14 cellular contexts compared by ENCODE assay signal in the genomic region with DNA sequence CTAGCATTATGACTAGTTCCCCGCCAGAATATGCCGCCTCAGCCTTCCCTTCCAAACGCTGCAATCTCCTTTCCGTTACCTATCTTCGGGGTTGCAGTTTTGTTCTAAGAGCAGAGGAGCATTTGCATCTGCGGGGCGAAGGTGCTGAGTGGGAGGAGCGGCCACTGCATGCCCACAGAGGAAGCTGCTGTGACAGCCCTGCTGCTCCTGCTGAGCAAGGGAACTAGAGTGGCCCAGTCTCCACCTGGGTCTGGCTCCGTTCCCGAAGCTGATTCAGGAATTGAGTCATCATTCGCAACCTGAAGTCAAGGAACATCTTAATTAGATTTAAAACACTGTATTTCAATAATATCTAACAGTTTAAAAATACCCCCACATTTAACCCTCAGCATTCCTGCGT.
DNase-seq lines count a peak whose midpoint lies in the region; ATAC-seq, FAIRE-seq and TF ChIP-seq lines count a peak whose summit lies in the region.
"Had no signal": no experiment of that assay in that cellular context is flagged by ENCODE, and none has a peak within 500 bp of the region (broad histone marks: within the 10 kb centered on the region; RNA-seq: fewer than 3 reads in every experiment).

No MANE protein-coding gene starts in this region.

- H4K20me1 ChIP-seq in astrocyte (ENCODE audit: insufficient read depth, low read length), result no peaks in the 10 kb centered on the region

- peaks cover 38% of the 10 kb centered on the region for H3K4me1 ChIP-seq in astrocyte (ENCODE audit: insufficient read depth, low read length)
- peaks cover 0 to 2% of the 10 kb centered on the region in 2 donors for H3K4me1 ChIP-seq in small intestine (ENCODE audit: control insufficient read depth in 2 of 2, insufficient read depth in 1 of 2, low read depth in 1 of 2, low read length in 1 of 2)

- H3K4me3 ChIP-seq in astrocyte (ENCODE audit: insufficient read depth, low read depth, low read length) (no peak overlapping the region), small intestine (ENCODE audit: low read depth in 1 of 2, low read length in 2 of 2) (no peak overlapping the region)
- H3K4me3 ChIP-seq: GM12878 had no signal

- no peaks in the 10 kb centered on the region for H3K9me3 Mint-ChIP-seq in astrocyte (ENCODE audit: unreplicated experiment)
- H3K9me3 Mint-ChIP-seq in activated CD8-positive, alpha-beta memory T cell treated with anti-CD3 and anti-CD28 coated beads, Interleukin-2, amount 10 ng/mL, durations not matched to agents 7 days and 5 days (ENCODE audit: low read depth), result no peaks in the 10 kb centered on the region
- H3K9me3 Mint-ChIP-seq: activated naive CD4-positive, alpha-beta T cell treated with anti-CD3 and anti-CD28 coated beads, Interleukin-2, amount 50 U/mL, for 24 hours had no signal

- FAIRE-seq in astrocyte (lab: Jason Lieb, UNC), result no peak
- FAIRE-seq in small intestine (lab: Jason Lieb, UNC), result no peak
- FAIRE-seq: GM12878 had no signal

- peak overlapping the region; percentile 53 for H3K4me2 ChIP-seq in astrocyte (ENCODE audit: low read length)

- no peak for ATAC-seq in GM19023 (IDR thresholded peaks at IDR 0.05; ENCODE audit: unreplicated experiment)
- no peak for ATAC-seq in activated CD8-positive, alpha-beta memory T cell treated with anti-CD3 and anti-CD28 coated beads, Interleukin-2, amount 10 ng/mL, durations not matched to agents 7 days and 5 days
- ATAC-seq: activated CD8-positive, alpha-beta T cell treated with anti-CD3 and anti-CD28 coated beads, Interleukin-2, amount 10 ng/mL, durations not matched to agents 7 days and 5 days; GM12878 had no signal

- peak overlapping the region; percentile 4 for H3K4me3 Mint-ChIP-seq in astrocyte (ENCODE audit: unreplicated experiment)
- no peak overlapping the region for H3K4me3 Mint-ChIP-seq in activated CD8-positive, alpha-beta memory T cell treated with anti-CD3 and anti-CD28 coated beads, Interleukin-2, amount 10 ng/mL, durations not matched to agents 7 days and 5 days
- H3K4me3 Mint-ChIP-seq: activated CD8-positive, alpha-beta T cell treated with anti-CD3 and anti-CD28 coated beads, Interleukin-2, amount 10 ng/mL, durations not matched to agents 7 days and 5 days; activated naive CD4-positive, alpha-beta T cell treated with anti-CD3 and anti-CD28 coated beads, Interleukin-2, amount 50 U/mL, for 24 hours had no signal

- peak overlapping the region; percentile 64 for H3K27ac Mint-ChIP-seq in astrocyte (ENCODE audit: unreplicated experiment)
- H3K27ac Mint-ChIP-seq in activated CD8-positive, alpha-beta memory T cell treated with anti-CD3 and anti-CD28 coated beads, Interleukin-2, amount 10 ng/mL, durations not matched to agents 7 days and 5 days, result no peak overlapping the region
- H3K27ac Mint-ChIP-seq: activated CD8-positive, alpha-beta T cell treated with anti-CD3 and anti-CD28 coated beads, Interleukin-2, amount 10 ng/mL, durations not matched to agents 7 days and 5 days; activated naive CD4-positive, alpha-beta T cell treated with anti-CD3 and anti-CD28 coated beads, Interleukin-2, amount 50 U/mL, for 24 hours had no signal

- H3K27me3 Mint-ChIP-seq in astrocyte (ENCODE audit: low read depth, unreplicated experiment), result no peaks in the 10 kb centered on the region
- peaks cover 15% of the 10 kb centered on the region for H3K27me3 Mint-ChIP-seq in activated CD8-positive, alpha-beta memory T cell treated with anti-CD3 and anti-CD28 coated beads, Interleukin-2, amount 10 ng/mL, durations not matched to agents 7 days and 5 days

- no peak overlapping the region for H2AFZ ChIP-seq in astrocyte (ENCODE audit: low read depth, low read length)

- WGBS in small intestine, 3 donors, result 49 to 68% (median 56%) methylated on average over 12 of the region's 12 CpGs

- H3K27me3 ChIP-seq in astrocyte (ENCODE audit: insufficient read depth, low read length) (no peaks in the 10 kb centered on the region), small intestine (ENCODE audit: control insufficient read depth in 2 of 2, insufficient read depth in 2 of 2, low read length in 2 of 2) (peaks cover 0 to 3% of the 10 kb centered on the region in 2 donors)

- no peak overlapping the region for H3K9ac ChIP-seq in astrocyte (ENCODE audit: low read length)

- CTCF ChIA-PET in activated CD8-positive, alpha-beta memory T cell treated with anti-CD3 and anti-CD28 coated beads, Interleukin-2, amount 10 ng/mL, durations not matched to agents 7 days and 5 days (lab: Charles Lee), result no interaction called here

- no peak for TF ChIP-seq CTCF in astrocyte (IDR thresholded peaks at IDR 0.05; ENCODE audit: insufficient read depth, low read depth, low read length)

- H3K9me3 ChIP-seq in astrocyte (ENCODE audit: insufficient read depth, low read depth, low read length), result no peaks in the 10 kb centered on the region
- no peaks in the 10 kb centered on the region for H3K9me3 ChIP-seq in small intestine (ENCODE audit: control insufficient read depth, low read depth)

- no peaks in the 10 kb centered on the region for H3K36me3 Mint-ChIP-seq in astrocyte (ENCODE audit: low read depth, unreplicated experiment)
- no peaks in the 10 kb centered on the region for H3K36me3 Mint-ChIP-seq in activated CD8-positive, alpha-beta memory T cell treated with anti-CD3 and anti-CD28 coated beads, Interleukin-2, amount 10 ng/mL, durations not matched to agents 7 days and 5 days
- H3K36me3 Mint-ChIP-seq: activated naive CD4-positive, alpha-beta T cell treated with anti-CD3 and anti-CD28 coated beads, Interleukin-2, amount 50 U/mL, for 24 hours had no signal

- H3K27ac ChIP-seq in astrocyte (ENCODE audit: low read depth, low read length) (no peak overlapping the region), small intestine (ENCODE audit: low read depth in 1 of 2, low read length in 1 of 2) (no peak overlapping the region)

- no peaks in the 10 kb centered on the region for H3K79me2 ChIP-seq in astrocyte (ENCODE audit: insufficient read depth, low read length)

- H3K4me1 Mint-ChIP-seq in astrocyte (ENCODE audit: low read depth, unreplicated experiment), result peaks cover 46% of the 10 kb centered on the region
- no peaks in the 10 kb centered on the region for H3K4me1 Mint-ChIP-seq in activated CD8-positive, alpha-beta memory T cell treated with anti-CD3 and anti-CD28 coated beads, Interleukin-2, amount 10 ng/mL, durations not matched to agents 7 days and 5 days
- H3K4me1 Mint-ChIP-seq: activated naive CD4-positive, alpha-beta T cell treated with anti-CD3 and anti-CD28 coated beads, Interleukin-2, amount 50 U/mL, for 24 hours had no signal

- peak; percentile 87 for DNase-seq in HPDE6-E6E7 (ENCODE audit: extremely low spot score)
- DNase-seq in astrocyte (ENCODE audit: low read depth), result peak; percentile 47
- DNase-seq in iPS-NIHi7 (ENCODE audit: extremely low spot score), result peak; percentile 38
- peak; percentile 73 for DNase-seq in small intestine
- DNase-seq in COLO829 (ENCODE audit: low spot score), result no peak
- no peak for DNase-seq in activated CD4-positive, alpha-beta T cell treated with anti-CD3 and anti-CD28 coated beads for 1 hour
- no peak for DNase-seq in activated CD8-positive, alpha-beta memory T cell treated with anti-CD3 and anti-CD28 coated beads, Interleukin-2, amount 10 ng/mL, durations not matched to agents 7 days and 5 days
- DNase-seq: activated CD8-positive, alpha-beta T cell treated with anti-CD3 and anti-CD28 coated beads, Interleukin-2, amount 10 ng/mL, durations not matched to agents 7 days and 5 days; COR-L47; NCI-H187; T-helper 1 cell had no signal

- H3K36me3 ChIP-seq in astrocyte (ENCODE audit: insufficient read depth, low read length) (no peaks in the 10 kb centered on the region), small intestine (ENCODE audit: control insufficient read depth in 2 of 2, insufficient read depth in 2 of 2, low read length in 2 of 2) (no peaks in the 10 kb centered on the region)

Comparison
In these comparisons a context has a peak if more than half of its experiments do, and no peak if none do; other contexts are left out.
1. DNase-seq: peak in HPDE6-E6E7 (single experiment), astrocyte (single experiment), iPS-NIHi7 (single experiment) and small intestine (single experiment); none in COLO829 (single experiment), activated CD4-positive, alpha-beta T cell treated with anti-CD3 and anti-CD28 coated beads for 1 hour (single experiment) and activated CD8-positive, alpha-beta memory T cell treated with anti-CD3 and anti-CD28 coated beads, Interleukin-2, amount 10 ng/mL, durations not matched to agents 7 days and 5 days (single experiment).